Comparison of ENCODE assay signal across 28 cellular contexts in genomic region chr10:15365690-15366089, GRCh38.
"Had no signal": no experiment of that assay in that cellular context is flagged by ENCODE, and none has a peak within 500 bp of the region (broad histone marks: within the 10 kb centered on the region; RNA-seq: fewer than 3 reads in every experiment).

No MANE protein-coding gene starts in this region.

- H3K27ac Mint-ChIP-seq: dendritic cell treated with granulocyte-macrophage colony-stimulating factor and Interleukin-4, amounts not matched to agents 40 ng/mL and 50 ng/mL, for 4 days; immature natural killer cell; memory B cell; naive B cell; natural killer cell treated with Interleukin-12 subunit alpha and Interleukin-12 subunit beta and Interleukin-15 and Interleukin-18, amount 100 ng/mL, for 72 hours; neural progenitor cell; stimulated activated naive CD8-positive, alpha-beta T cell treated with anti-CD3 and anti-CD28 coated beads, Interleukin-15, amount 100 ng/mL, for 72 hours had no signal

- H3K4me3 ChIP-seq: colonic mucosa, esophagus muscularis mucosa, lung, mucosa of descending colon, neural progenitor cell, smooth muscle cell, suprapubic skin, thyroid gland, vagina had no signal

- H3K9me3 Mint-ChIP-seq: dendritic cell treated with granulocyte-macrophage colony-stimulating factor and Interleukin-4, amounts not matched to agents 40 ng/mL and 50 ng/mL, for 4 days; natural killer cell treated with Interleukin-12 subunit alpha and Interleukin-12 subunit beta and Interleukin-15 and Interleukin-18, amount 100 ng/mL, for 72 hours; stimulated activated naive CD8-positive, alpha-beta T cell treated with anti-CD3 and anti-CD28 coated beads, Interleukin-15, amount 100 ng/mL, for 72 hours had no signal

- H3K4me1 Mint-ChIP-seq: memory B cell had no signal

- DNase-seq: colonic mucosa; effector memory CD4-positive, alpha-beta T cell; foreskin melanocyte; hypothalamus; immature natural killer cell; kidney; mucosa of descending colon; naive B cell; stimulated activated CD4-positive, alpha-beta T cell treated with anti-CD3 and anti-CD28 coated beads, Interleukin-12 subunit alpha, Interleukin-12 subunit beta, amount 100 ng/mL, for 4 hours; stimulated activated CD4-positive, alpha-beta T cell treated with anti-CD3 and anti-CD28 coated beads, Interleukin-1b, Interleukin-23, amount 100 ng/mL, for 48 hours; stimulated activated CD4-positive, alpha-beta T cell treated with anti-CD3 and anti-CD28 coated beads, Interleukin-4, amount 100 ng/mL, for 1 hour; stimulated activated CD8-positive, alpha-beta memory T cell treated with anti-CD3 and anti-CD28 coated beads, Interleukin-4, amount 100 ng/mL, for 48 hours; stimulated activated naive CD4-positive, alpha-beta T cell; stimulated activated naive CD8-positive, alpha-beta T cell treated with anti-CD3 and anti-CD28 coated beads, Interleukin-15, amount 100 ng/mL, for 72 hours; thyroid gland; trophoblast cell had no signal

- H3K36me3 Mint-ChIP-seq: immature natural killer cell; natural killer cell treated with Interleukin-12 subunit alpha and Interleukin-12 subunit beta and Interleukin-15 and Interleukin-18, amount 100 ng/mL, for 72 hours had no signal

- H3K4me3 Mint-ChIP-seq: dendritic cell treated with granulocyte-macrophage colony-stimulating factor and Interleukin-4, amounts not matched to agents 40 ng/mL and 50 ng/mL, for 4 days; immature natural killer cell; memory B cell; naive B cell; natural killer cell treated with Interleukin-12 subunit alpha and Interleukin-12 subunit beta and Interleukin-15 and Interleukin-18, amount 100 ng/mL, for 72 hours; neural progenitor cell; stimulated activated naive CD8-positive, alpha-beta T cell treated with anti-CD3 and anti-CD28 coated beads, Interleukin-15, amount 100 ng/mL, for 72 hours had no signal

- H3K27me3 Mint-ChIP-seq: progenitor cell of endocrine pancreas had no signal

- ATAC-seq: left lobe of liver; mucosa of descending colon; natural killer cell treated with Interleukin-12 subunit alpha and Interleukin-12 subunit beta and Interleukin-15 and Interleukin-18, amount 100 ng/mL, for 72 hours; sciatic nerve; stimulated activated naive CD8-positive, alpha-beta T cell treated with anti-CD3 and anti-CD28 coated beads, Interleukin-15, amount 100 ng/mL, for 72 hours had no signal
